ENCODE assay signal across 1 cellular context in genomic region chr5:64768358-64769312, GRCh38.
TF ChIP-seq lines count a peak whose summit lies in the region.

Gene CWC27 (plus strand): TSS chr5:64768930. CDS start chr5:64769147, 217 bp downstream.
Gene SREK1IP1 (minus strand): TSS chr5:64768691. CDS start chr5:64768517, 174 bp downstream.

TF ChIP-seq in HepG2, 621 proteins besides CTCF, POLR2A, EP300 and RAD21 (continued from another document and continues in another):
- TF ChIP-seq TFDP2 (CRISPR knock-in tag; IDR thresholded peaks at IDR 0.05) = peak; percentile 75
- TF ChIP-seq SRSF9 (IDR thresholded peaks at IDR 0.05; ENCODE audit: borderline replicate concordance, insufficient read depth, low read depth, low read length, poor library complexity, severe bottlenecking) = no peak
- TF ChIP-seq ZNF558 (CRISPR knock-in tag; IDR thresholded peaks at IDR 0.05; ENCODE audit: borderline replicate concordance) = no peak
- TF ChIP-seq BCL3 (CRISPR knock-in tag; IDR thresholded peaks at IDR 0.05) = no peak; the same call in 1 of the 2 replicates
- no peak for TF ChIP-seq SRSF4 (IDR thresholded peaks at IDR 0.05; ENCODE audit: low read depth, low read length, poor library complexity, severe bottlenecking)
- no peak for TF ChIP-seq ZFP41 (CRISPR knock-in tag; IDR thresholded peaks at IDR 0.05; ENCODE audit: borderline replicate concordance)
- TF ChIP-seq ZNF850 (CRISPR knock-in tag; conservative IDR thresholded peaks at IDR 0.05) = no peak
- no peak; the same call in 1 of the 2 replicates for TF ChIP-seq HDAC1 (CRISPR knock-in tag; IDR thresholded peaks at IDR 0.05)
- no peak for TF ChIP-seq ZNF713 (CRISPR knock-in tag; IDR thresholded peaks at IDR 0.05)
- TF ChIP-seq ZNF496 (CRISPR knock-in tag; IDR thresholded peaks at IDR 0.05; ENCODE audit: insufficient replicate concordance) = no peak
- TF ChIP-seq MLLT10 (CRISPR knock-in tag; IDR thresholded peaks at IDR 0.05) = no peak
- TF ChIP-seq ZNF883 (CRISPR knock-in tag; IDR thresholded peaks at IDR 0.05; ENCODE audit: not compliant biosample characterization) = no peak
- no peak for TF ChIP-seq RBM22 (optimal IDR thresholded peaks at IDR 0.05; ENCODE audit: low read length)
- TF ChIP-seq ATF2 (CRISPR knock-in tag; IDR thresholded peaks at IDR 0.05) = peak; percentile 71; the same call in 1 of the 2 replicates
- TF ChIP-seq NFKB2 (CRISPR knock-in tag; IDR thresholded peaks at IDR 0.05; ENCODE audit: borderline replicate concordance) = no peak; the same call in 1 of the 2 replicates
- TF ChIP-seq ZNF143 (CRISPR knock-in tag; IDR thresholded peaks at IDR 0.05) = no peak; the same call in 1 of the 2 replicates
- TF ChIP-seq ATM (IDR thresholded peaks at IDR 0.05; ENCODE audit: borderline replicate concordance) = no peak
- TF ChIP-seq ZNF670 (CRISPR knock-in tag; IDR thresholded peaks at IDR 0.05; ENCODE audit: borderline replicate concordance) = no peak
- 0 out of 2 replicates have a peak, but pooled peaks have one; percentile 14 for TF ChIP-seq ZNF569 (CRISPR knock-in tag; IDR thresholded peaks at IDR 0.05; ENCODE audit: borderline replicate concordance)
- TF ChIP-seq RELA (CRISPR knock-in tag; IDR thresholded peaks at IDR 0.05) = no peak
- peak; percentile 100 for TF ChIP-seq ASH2L (IDR thresholded peaks at IDR 0.05; ENCODE audit: insufficient read length, low read depth, low read length)
- TF ChIP-seq DDIT3 (CRISPR knock-in tag; IDR thresholded peaks at IDR 0.05) = no peak
- TF ChIP-seq CREB1 (IDR thresholded peaks at IDR 0.05) = peak; percentile 55; the same call in 1 of the 2 replicates
- TF ChIP-seq CREB1 (CRISPR knock-in tag; IDR thresholded peaks at IDR 0.05) = peak; percentile 80
- 0 out of 2 replicates have a peak, but pooled peaks have one; percentile 39 for TF ChIP-seq ZNF335 (CRISPR knock-in tag; IDR thresholded peaks at IDR 0.05)
- peak; percentile 53 for TF ChIP-seq MED8 (CRISPR knock-in tag; IDR thresholded peaks at IDR 0.05; ENCODE audit: insufficient replicate concordance)
- no peak for TF ChIP-seq JUNB (CRISPR knock-in tag; IDR thresholded peaks at IDR 0.05; ENCODE audit: borderline replicate concordance)
- no peak for TF ChIP-seq KIAA2018 (CRISPR knock-in tag; IDR thresholded peaks at IDR 0.05; ENCODE audit: borderline replicate concordance)
- no peak for TF ChIP-seq NCOR1 (IDR thresholded peaks at IDR 0.05; ENCODE audit: borderline replicate concordance, low read length)
- TF ChIP-seq HNF4G (IDR thresholded peaks at IDR 0.05; ENCODE audit: borderline replicate concordance, low read depth, low read length) = no peak
- TF ChIP-seq HNF4G (CRISPR knock-in tag; IDR thresholded peaks at IDR 0.05; ENCODE audit: borderline replicate concordance, low read depth) = no peak
- peak; percentile 60; the same call in 1 of the 2 replicates for TF ChIP-seq ZNF383 (CRISPR knock-in tag; IDR thresholded peaks at IDR 0.05; ENCODE audit: borderline replicate concordance)
- TF ChIP-seq NFRKB (IDR thresholded peaks at IDR 0.05) = peak; percentile 59; the same call in 1 of the 2 replicates
- no peak for TF ChIP-seq ZNF260 (CRISPR knock-in tag; IDR thresholded peaks at IDR 0.05; ENCODE audit: borderline replicate concordance, low read depth)
- no peak for TF ChIP-seq ZNF460 (CRISPR knock-in tag; IDR thresholded peaks at IDR 0.05; ENCODE audit: borderline replicate concordance)
- TF ChIP-seq ZNF724P (CRISPR knock-in tag; IDR thresholded peaks at IDR 0.05; ENCODE audit: borderline replicate concordance) = no peak
- TF ChIP-seq DZIP1 (CRISPR knock-in tag; IDR thresholded peaks at IDR 0.05) = no peak
- peak; percentile 69; the same call in 1 of the 2 replicates for TF ChIP-seq HBP1 (CRISPR knock-in tag; IDR thresholded peaks at IDR 0.05; ENCODE audit: low read depth)
- TF ChIP-seq ZNF782 (CRISPR knock-in tag; IDR thresholded peaks at IDR 0.05; ENCODE audit: borderline replicate concordance) = no peak; the same call in 1 of the 2 replicates
- TF ChIP-seq KDM5A (IDR thresholded peaks at IDR 0.05; ENCODE audit: borderline replicate concordance, low read length) = peak; percentile 99
- TF ChIP-seq ZBTB7A (CRISPR knock-in tag; IDR thresholded peaks at IDR 0.05) = no peak
- no peak for TF ChIP-seq MTF2 (CRISPR knock-in tag; IDR thresholded peaks at IDR 0.05; ENCODE audit: borderline replicate concordance)
- no peak for TF ChIP-seq IRX3 (CRISPR knock-in tag; IDR thresholded peaks at IDR 0.05; ENCODE audit: borderline replicate concordance, low read depth)
- TF ChIP-seq ZNF350 (CRISPR knock-in tag; IDR thresholded peaks at IDR 0.05; ENCODE audit: borderline replicate concordance, low read depth) = peak; percentile 90
- TF ChIP-seq THAP11 (CRISPR knock-in tag; IDR thresholded peaks at IDR 0.05) = peak; percentile 92
- peak; percentile 24; the same call in 1 of the 2 replicates for TF ChIP-seq ZNF362 (CRISPR knock-in tag; IDR thresholded peaks at IDR 0.05; ENCODE audit: borderline replicate concordance)
